In genomic region chr1:167627865-167628641, GRCh38 we compare ENCODE assay signal across 1 cellular context.
A peak's percentile ranks its signal among the peaks of the same experiment; 100 is the strongest.
TF ChIP-seq lines count a peak whose summit lies in the region.

No MANE protein-coding gene starts in this region.

TF ChIP-seq in K562, 482 proteins besides CTCF, POLR2A, EP300 and RAD21 (continued from another document and continues in another):
- TF ChIP-seq, protein P1, sequence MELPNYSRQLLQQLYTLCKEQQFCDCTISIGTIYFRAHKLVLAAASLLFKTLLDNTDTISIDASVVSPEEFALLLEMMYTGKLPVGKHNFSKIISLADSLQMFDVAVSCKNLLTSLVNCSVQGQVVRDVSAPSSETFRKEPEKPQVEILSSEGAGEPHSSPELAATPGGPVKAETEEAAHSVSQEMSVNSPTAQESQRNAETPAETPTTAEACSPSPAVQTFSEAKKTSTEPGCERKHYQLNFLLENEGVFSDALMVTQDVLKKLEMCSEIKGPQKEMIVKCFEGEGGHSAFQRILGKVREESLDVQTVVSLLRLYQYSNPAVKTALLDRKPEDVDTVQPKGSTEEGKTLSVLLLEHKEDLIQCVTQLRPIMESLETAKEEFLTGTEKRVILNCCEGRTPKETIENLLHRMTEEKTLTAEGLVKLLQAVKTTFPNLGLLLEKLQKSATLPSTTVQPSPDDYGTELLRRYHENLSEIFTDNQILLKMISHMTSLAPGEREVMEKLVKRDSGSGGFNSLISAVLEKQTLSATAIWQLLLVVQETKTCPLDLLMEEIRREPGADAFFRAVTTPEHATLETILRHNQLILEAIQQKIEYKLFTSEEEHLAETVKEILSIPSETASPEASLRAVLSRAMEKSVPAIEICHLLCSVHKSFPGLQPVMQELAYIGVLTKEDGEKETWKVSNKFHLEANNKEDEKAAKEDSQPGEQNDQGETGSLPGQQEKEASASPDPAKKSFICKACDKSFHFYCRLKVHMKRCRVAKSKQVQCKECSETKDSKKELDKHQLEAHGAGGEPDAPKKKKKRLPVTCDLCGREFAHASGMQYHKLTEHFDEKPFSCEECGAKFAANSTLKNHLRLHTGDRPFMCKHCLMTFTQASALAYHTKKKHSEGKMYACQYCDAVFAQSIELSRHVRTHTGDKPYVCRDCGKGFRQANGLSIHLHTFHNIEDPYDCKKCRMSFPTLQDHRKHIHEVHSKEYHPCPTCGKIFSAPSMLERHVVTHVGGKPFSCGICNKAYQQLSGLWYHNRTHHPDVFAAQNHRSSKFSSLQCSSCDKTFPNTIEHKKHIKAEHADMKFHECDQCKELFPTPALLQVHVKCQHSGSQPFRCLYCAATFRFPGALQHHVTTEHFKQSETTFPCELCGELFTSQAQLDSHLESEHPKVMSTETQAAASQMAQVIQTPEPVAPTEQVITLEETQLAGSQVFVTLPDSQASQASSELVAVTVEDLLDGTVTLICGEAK (IDR thresholded peaks at IDR 0.05): peak; percentile 48
- TF ChIP-seq, protein P1 (CRISPR knock-in tag; IDR thresholded peaks at IDR 0.05): no peak
- peak; percentile 97 for TF ChIP-seq ZFX (CRISPR knock-in tag; IDR thresholded peaks at IDR 0.05)
- TF ChIP-seq MBD2 (IDR thresholded peaks at IDR 0.05; ENCODE audit: borderline replicate concordance, low read depth): peak; percentile 82
- peak; percentile 89 for TF ChIP-seq XRCC5 (IDR thresholded peaks at IDR 0.05; ENCODE audit: low read depth, low read length)
- TF ChIP-seq KLF1 (tag; IDR thresholded peaks at IDR 0.05): peak; percentile 100
- no peak for TF ChIP-seq ZSCAN32 (CRISPR knock-in tag; IDR thresholded peaks at IDR 0.05)
- TF ChIP-seq, protein P2, sequence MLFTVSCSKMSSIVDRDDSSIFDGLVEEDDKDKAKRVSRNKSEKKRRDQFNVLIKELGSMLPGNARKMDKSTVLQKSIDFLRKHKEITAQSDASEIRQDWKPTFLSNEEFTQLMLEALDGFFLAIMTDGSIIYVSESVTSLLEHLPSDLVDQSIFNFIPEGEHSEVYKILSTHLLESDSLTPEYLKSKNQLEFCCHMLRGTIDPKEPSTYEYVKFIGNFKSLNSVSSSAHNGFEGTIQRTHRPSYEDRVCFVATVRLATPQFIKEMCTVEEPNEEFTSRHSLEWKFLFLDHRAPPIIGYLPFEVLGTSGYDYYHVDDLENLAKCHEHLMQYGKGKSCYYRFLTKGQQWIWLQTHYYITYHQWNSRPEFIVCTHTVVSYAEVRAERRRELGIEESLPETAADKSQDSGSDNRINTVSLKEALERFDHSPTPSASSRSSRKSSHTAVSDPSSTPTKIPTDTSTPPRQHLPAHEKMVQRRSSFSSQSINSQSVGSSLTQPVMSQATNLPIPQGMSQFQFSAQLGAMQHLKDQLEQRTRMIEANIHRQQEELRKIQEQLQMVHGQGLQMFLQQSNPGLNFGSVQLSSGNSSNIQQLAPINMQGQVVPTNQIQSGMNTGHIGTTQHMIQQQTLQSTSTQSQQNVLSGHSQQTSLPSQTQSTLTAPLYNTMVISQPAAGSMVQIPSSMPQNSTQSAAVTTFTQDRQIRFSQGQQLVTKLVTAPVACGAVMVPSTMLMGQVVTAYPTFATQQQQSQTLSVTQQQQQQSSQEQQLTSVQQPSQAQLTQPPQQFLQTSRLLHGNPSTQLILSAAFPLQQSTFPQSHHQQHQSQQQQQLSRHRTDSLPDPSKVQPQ (CRISPR knock-in tag; IDR thresholded peaks at IDR 0.05; ENCODE audit: borderline replicate concordance): no peak
- 0 out of 2 replicates have a peak, but pooled peaks have one; percentile 17 for TF ChIP-seq ZNF707 (CRISPR knock-in tag; conservative IDR thresholded peaks at IDR 0.05)
- TF ChIP-seq CTBP1 (IDR thresholded peaks at IDR 0.05; ENCODE audit: borderline replicate concordance): peak; percentile 100
- TF ChIP-seq CC2D1A (IDR thresholded peaks at IDR 0.05): peak; percentile 80
- peak; percentile 75 to 94 for TF ChIP-seq AFF1 (IDR thresholded peaks at IDR 0.05; ENCODE audit: low read depth in 1 of 2, partially characterized antibody in 2 of 2)
- peak; percentile 96 for TF ChIP-seq CBFA2T2 (conservative IDR thresholded peaks at IDR 0.05)
- TF ChIP-seq, protein P3, sequence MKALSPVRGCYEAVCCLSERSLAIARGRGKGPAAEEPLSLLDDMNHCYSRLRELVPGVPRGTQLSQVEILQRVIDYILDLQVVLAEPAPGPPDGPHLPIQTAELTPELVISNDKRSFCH (CRISPR knock-in tag; IDR thresholded peaks at IDR 0.05): no peak
- TF ChIP-seq, protein P3 (tag; IDR thresholded peaks at IDR 0.05): peak; percentile 77
- TF ChIP-seq ZFPM2 (CRISPR knock-in tag; IDR thresholded peaks at IDR 0.05): no peak
- TF ChIP-seq ZNF740 (CRISPR knock-in tag; IDR thresholded peaks at IDR 0.05): no peak
- peak in 1 of 2 experiments; percentile 46; a peak in 1 of 4 replicates for TF ChIP-seq ZNF740 (tag; IDR thresholded peaks at IDR 0.05)
- TF ChIP-seq RBM14 (IDR thresholded peaks at IDR 0.05; ENCODE audit: borderline replicate concordance, insufficient read depth, low read depth, low read length): no peak
- TF ChIP-seq ZNF431 (CRISPR knock-in tag; IDR thresholded peaks at IDR 0.05): no peak
- no peak for TF ChIP-seq CEBPB (tag; IDR thresholded peaks at IDR 0.05)
- peak; percentile 81; the same call in 1 of the 2 replicates for TF ChIP-seq CUX1 (CRISPR knock-in tag; IDR thresholded peaks at IDR 0.05)
- TF ChIP-seq CAMTA2 (CRISPR knock-in tag; conservative IDR thresholded peaks at IDR 0.05): no peak
- no peak for TF ChIP-seq HDAC8 (tag; IDR thresholded peaks at IDR 0.05)
- no peak for TF ChIP-seq ZNF655 (CRISPR knock-in tag; IDR thresholded peaks at IDR 0.05)
- TF ChIP-seq HCFC1 (IDR thresholded peaks at IDR 0.05; ENCODE audit: low read depth, low read length): peak; percentile 48
- TF ChIP-seq, protein P4, sequence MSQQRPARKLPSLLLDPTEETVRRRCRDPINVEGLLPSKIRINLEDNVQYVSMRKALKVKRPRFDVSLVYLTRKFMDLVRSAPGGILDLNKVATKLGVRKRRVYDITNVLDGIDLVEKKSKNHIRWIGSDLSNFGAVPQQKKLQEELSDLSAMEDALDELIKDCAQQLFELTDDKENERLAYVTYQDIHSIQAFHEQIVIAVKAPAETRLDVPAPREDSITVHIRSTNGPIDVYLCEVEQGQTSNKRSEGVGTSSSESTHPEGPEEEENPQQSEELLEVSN (IDR thresholded peaks at IDR 0.05; ENCODE audit: borderline replicate concordance in 1 of 2, extremely low read depth in 1 of 2, insufficient read depth in 1 of 2, insufficient read length in 1 of 2, low read depth in 1 of 2, low read length in 1 of 2, poor library complexity in 1 of 2, severe bottlenecking in 1 of 2): peak; percentile 66 to 69
- TF ChIP-seq GATA2 (CRISPR knock-in tag; IDR thresholded peaks at IDR 0.05): peak; percentile 97
- TF ChIP-seq, protein P5, sequence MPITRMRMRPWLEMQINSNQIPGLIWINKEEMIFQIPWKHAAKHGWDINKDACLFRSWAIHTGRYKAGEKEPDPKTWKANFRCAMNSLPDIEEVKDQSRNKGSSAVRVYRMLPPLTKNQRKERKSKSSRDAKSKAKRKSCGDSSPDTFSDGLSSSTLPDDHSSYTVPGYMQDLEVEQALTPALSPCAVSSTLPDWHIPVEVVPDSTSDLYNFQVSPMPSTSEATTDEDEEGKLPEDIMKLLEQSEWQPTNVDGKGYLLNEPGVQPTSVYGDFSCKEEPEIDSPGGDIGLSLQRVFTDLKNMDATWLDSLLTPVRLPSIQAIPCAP (CRISPR knock-in tag; IDR thresholded peaks at IDR 0.05; ENCODE audit: borderline replicate concordance): no peak
